In genomic region chr1:10212476-10212875, GRCh38 we compare ENCODE assay signal across 9 cellular contexts. TPM values are rescaled to one million over a fixed set of nuclear protein-coding genes. Genes with fewer than 3 reads are reported as not detected.
A peak's percentile ranks its signal among the peaks of the same experiment; 100 is the strongest.
DNase-seq lines count a peak whose midpoint lies in the region; ATAC-seq, FAIRE-seq and TF ChIP-seq lines count a peak whose summit lies in the region.
"Had no signal": no experiment of that assay in that cellular context is flagged by ENCODE, and none has a peak within 500 bp of the region (broad histone marks: within the 10 kb centered on the region; RNA-seq: fewer than 3 reads in every experiment).

No MANE protein-coding gene starts in this region.

- H3K27ac Mint-ChIP-seq in CD4-positive, CD25-positive, alpha-beta regulatory T cell: peak overlapping the region; percentile 11 to 97 (median 89)
- peak overlapping the region; percentile 96 for H3K27ac Mint-ChIP-seq in progenitor cell of endocrine pancreas

- peak overlapping the region; percentile 92 for H3K4me2 ChIP-seq in fibroblast of lung (ENCODE audit: extremely low read depth, insufficient read depth, low read length)

- no peak overlapping the region for H3K27ac ChIP-seq in CD4-positive, CD25-positive, alpha-beta regulatory T cell (ENCODE audit: insufficient read depth, low read length, poor library complexity, severe bottlenecking)
- H3K27ac ChIP-seq in SJCRH30 (peak overlapping the region; percentile 89), fibroblast of lung (ENCODE audit: insufficient read depth, low read length) (peak overlapping the region; percentile 95)

- no peak for DNase-seq in CD4-positive, CD25-positive, alpha-beta regulatory T cell
- DNase-seq in SJCRH30: no peak
- no peak for DNase-seq in fibroblast of lung (ENCODE audit: low read depth in 2 of 2)
- DNase-seq in progenitor cell of endocrine pancreas (ENCODE audit: low spot score, unreplicated experiment): no peak
- DNase-seq in SW480 (ENCODE audit: low spot score): no peak
- DNase-seq in GM12891 (ENCODE audit: insufficient read length, low spot score): no peak
- no peak for DNase-seq in effector CD8-positive, alpha-beta T cell (lab: John Stamatoyannopoulos, UW)
- DNase-seq in GOT3 (lab: John Stamatoyannopoulos, UW): no peak
- DNase-seq: NCI-H2171 had no signal

- H4K20me1 ChIP-seq in fibroblast of lung (ENCODE audit: control insufficient read depth, extremely low read depth, insufficient read depth, low read length): peaks cover 4% of the 10 kb centered on the region

- no peak overlapping the region for H3K9ac ChIP-seq in fibroblast of lung (ENCODE audit: insufficient read depth, low read length)

- H3K27me3 ChIP-seq in CD4-positive, CD25-positive, alpha-beta regulatory T cell (ENCODE audit: control insufficient read depth, insufficient read depth, low read length): peaks cover 2% of the 10 kb centered on the region
- H3K27me3 ChIP-seq in SJCRH30 (no peaks in the 10 kb centered on the region), fibroblast of lung (ENCODE audit: control insufficient read depth, insufficient read depth, low read length) (no peaks in the 10 kb centered on the region)

- H3K79me2 ChIP-seq in fibroblast of lung (ENCODE audit: control insufficient read depth, insufficient read depth, low read length): peaks cover 56% of the 10 kb centered on the region

- H3K27me3 Mint-ChIP-seq in CD4-positive, CD25-positive, alpha-beta regulatory T cell: no peaks in the 10 kb centered on the region
- H3K27me3 Mint-ChIP-seq in progenitor cell of endocrine pancreas: no peaks in the 10 kb centered on the region

- ATAC-seq in CD4-positive, CD25-positive, alpha-beta regulatory T cell (ENCODE audit: low read depth in 2 of 2): no peak

- peak overlapping the region; percentile 85 to 88 (median 86) for H3K4me3 Mint-ChIP-seq in CD4-positive, CD25-positive, alpha-beta regulatory T cell
- H3K4me3 Mint-ChIP-seq in progenitor cell of endocrine pancreas (ENCODE audit: low read depth): peak overlapping the region; percentile 93

- peaks cover 17 to 48% (median 34%) of the 10 kb centered on the region in 4 donors for H3K4me1 Mint-ChIP-seq in CD4-positive, CD25-positive, alpha-beta regulatory T cell
- peaks cover 29% of the 10 kb centered on the region for H3K4me1 Mint-ChIP-seq in progenitor cell of endocrine pancreas (ENCODE audit: low read depth)

- no peak for FAIRE-seq in GM12891 (lab: Jason Lieb, UNC)

- no peaks in the 10 kb centered on the region for H3K9me3 ChIP-seq in CD4-positive, CD25-positive, alpha-beta regulatory T cell (ENCODE audit: control insufficient read depth in 2 of 2, low read length in 2 of 2)
- H3K9me3 ChIP-seq in SJCRH30 (replicated peaks) (no peaks in the 10 kb centered on the region), fibroblast of lung (ENCODE audit: control insufficient read depth, insufficient read depth, low read depth, low read length) (no peaks in the 10 kb centered on the region)

- TF ChIP-seq CTCF in fibroblast of lung (conservative IDR thresholded peaks at IDR 0.05 in 1 of 2, IDR thresholded peaks at IDR 0.05 in 1 of 2; ENCODE audit: low read depth in 1 of 2, low read length in 2 of 2) (no peak), progenitor cell of endocrine pancreas (IDR thresholded peaks at IDR 0.05; ENCODE audit: unreplicated experiment) (no peak)

- peaks cover 16% of the 10 kb centered on the region for H3K4me1 ChIP-seq in CD4-positive, CD25-positive, alpha-beta regulatory T cell (ENCODE audit: control insufficient read depth, insufficient read depth, low read length, poor library complexity, severe bottlenecking)
- H3K4me1 ChIP-seq in SJCRH30 (peaks cover 9% of the 10 kb centered on the region), fibroblast of lung (ENCODE audit: control insufficient read depth, extremely low read depth, insufficient read depth, low read length) (peaks cover 2% of the 10 kb centered on the region)

- no peaks in the 10 kb centered on the region for H3K36me3 Mint-ChIP-seq in CD4-positive, CD25-positive, alpha-beta regulatory T cell
- peaks cover 3% of the 10 kb centered on the region for H3K36me3 Mint-ChIP-seq in progenitor cell of endocrine pancreas (ENCODE audit: insufficient read depth)

- H2AFZ ChIP-seq in fibroblast of lung (ENCODE audit: low read length): no peak overlapping the region

- peak overlapping the region; percentile 18 for H3K4me3 ChIP-seq in CD4-positive, CD25-positive, alpha-beta regulatory T cell (ENCODE audit: low read depth, low read length)
- H3K4me3 ChIP-seq in SJCRH30: peak overlapping the region; percentile 98
- H3K4me3 ChIP-seq in fibroblast of lung (replicated peaks in 1 of 4; ENCODE audit: control extremely low read depth in 1 of 4, insufficient read depth in 1 of 4, low read depth in 3 of 4, low read length in 4 of 4): peak overlapping the region; percentile 80 to 91 (median 83)

- H3K36me3 ChIP-seq in CD4-positive, CD25-positive, alpha-beta regulatory T cell (ENCODE audit: control insufficient read depth, insufficient read depth, low read length): no peaks in the 10 kb centered on the region
- H3K36me3 ChIP-seq in SJCRH30 (peaks cover 2% of the 10 kb centered on the region; the same call in 1 of the 2 replicates), fibroblast of lung (ENCODE audit: control insufficient read depth, insufficient read depth, low read length) (no peaks in the 10 kb centered on the region)

- H3K9me3 Mint-ChIP-seq in CD4-positive, CD25-positive, alpha-beta regulatory T cell: no peaks in the 10 kb centered on the region
- no peaks in the 10 kb centered on the region for H3K9me3 Mint-ChIP-seq in progenitor cell of endocrine pancreas (ENCODE audit: low read depth)

- TF ChIP-seq POLR2A in GM12891 (IDR thresholded peaks at IDR 0.05; ENCODE audit: low read depth, low read length): no peak

TF ChIP-seq in GM12891, 5 proteins besides CTCF, POLR2A, EP300 and RAD21:
- TF ChIP-seq POLR2AphosphoS5 (IDR thresholded peaks at IDR 0.05; ENCODE audit: low read depth, low read length) (no peak), POU2F2 (IDR thresholded peaks at IDR 0.05; ENCODE audit: low read depth, low read length) (no peak), TAF1 (IDR thresholded peaks at IDR 0.05; ENCODE audit: low read depth, low read length) (no peak), SPI1 (IDR thresholded peaks at IDR 0.05; ENCODE audit: low read depth, low read length) (no peak), PAX5 (IDR thresholded peaks at IDR 0.05; ENCODE audit: insufficient read depth, low read length, severe bottlenecking) (no peak)
TF ChIP-seq in GM12891: peak in this region for 0.

RNA-seq across cellular contexts. Expression of gene KIF1B, which starts 2.1 kb away (rescaled TPM):
- total RNA-seq in CD4-positive, CD25-positive, alpha-beta regulatory T cell: 26.6 TPM
- 1 to 10 TPM in 3 of 4 donors, under 1 TPM in 1; 0.79 to 2.3 (median 2.0) TPM for polyA plus RNA-seq in CD4-positive, CD25-positive, alpha-beta regulatory T cell
- total RNA-seq in SJCRH30 (2014; rRNA removed; shearing (Covaris generic)): 47.7 and 54.8 TPM in 2 replicates
- total RNA-seq in fibroblast of lung: 19.5 and 34.3 TPM in 2 replicates
- 23.4 and 23.6 TPM in 2 replicates for polyA plus RNA-seq in fibroblast of lung
- 18.7 and 23.8 TPM in 2 replicates for polyA plus RNA-seq in fibroblast of lung (2012)
- 15.9 and 51.1 TPM in 2 replicates for polyA minus RNA-seq in fibroblast of lung (ENCODE audit: low replicate concordance)
- total RNA-seq in progenitor cell of endocrine pancreas: 74.4 and 78.7 TPM in 2 replicates
- polyA plus RNA-seq in GM12891 (2012; ENCODE audit: low read depth, missing spikeins): 0.94 TPM

Comparison
In these comparisons a context has a peak if more than half of its experiments do, and no peak if none do; other contexts are left out.
1. H3K4me3 ChIP-seq: peak in every context shown above with its lines; median percentile 98 in SJCRH30; 83 in fibroblast of lung; 18 in CD4-positive, CD25-positive, alpha-beta regulatory T cell.